Comparison of ENCODE assay signal across 8 cellular contexts in genomic region chr16:4113358-4114256, GRCh38. TPM values are rescaled to one million over a fixed set of nuclear protein-coding genes. Genes with fewer than 3 reads are reported as not detected.
DNase-seq lines count a peak whose midpoint lies in the region; ATAC-seq and TF ChIP-seq lines count a peak whose summit lies in the region.

No MANE protein-coding gene starts in this region.

- H3K4me3 Mint-ChIP-seq in activated naive CD4-positive, alpha-beta T cell treated with anti-CD3 and anti-CD28 coated beads, Interleukin-2, amount 50 U/mL, for 24 hours = peak overlapping the region; percentile 79
- H3K4me3 Mint-ChIP-seq in stimulated activated memory B cell treated with anti-CD40 and anti-IgM and Interleukin-4, amounts not matched to agents 10 μg/mL and 1 μg/mL and 100 μg/mL, for 72 hours = no peak overlapping the region

- no peak overlapping the region for H3K27ac Mint-ChIP-seq in activated naive CD4-positive, alpha-beta T cell treated with anti-CD3 and anti-CD28 coated beads, Interleukin-2, amount 50 U/mL, for 24 hours
- H3K27ac Mint-ChIP-seq in stimulated activated memory B cell treated with anti-CD40 and anti-IgM and Interleukin-4, amounts not matched to agents 10 μg/mL and 1 μg/mL and 100 μg/mL, for 72 hours = no peak overlapping the region

- no peaks in the 10 kb centered on the region for H3K27me3 Mint-ChIP-seq in activated naive CD4-positive, alpha-beta T cell treated with anti-CD3 and anti-CD28 coated beads, Interleukin-2, amount 50 U/mL, for 24 hours
- peaks cover 7% of the 10 kb centered on the region for H3K27me3 Mint-ChIP-seq in stimulated activated memory B cell treated with anti-CD40 and anti-IgM and Interleukin-4, amounts not matched to agents 10 μg/mL and 1 μg/mL and 100 μg/mL, for 72 hours

- H3K27ac ChIP-seq in lower lobe of right lung (peak overlapping the region; percentile 57), upper lobe of right lung (no peak overlapping the region)

- in situ Hi-C loops in astrocyte of the cerebellum (cut with HindIII; ENCODE audit: low sequenced_read_pairs) = no loop called here
- in situ Hi-C loops in ACHN (cut with HindIII; ENCODE audit: low pct_ligation_motif_present, low pct_unique_long_range_greater_than_20kb, low sequenced_read_pairs) = no loop called here

- DNase-seq in activated naive CD4-positive, alpha-beta T cell treated with Interleukin-2 at 50 U/mL for 16 hours = no peak
- DNase-seq in astrocyte of the cerebellum (ENCODE audit: low read depth) (no peak), lower lobe of right lung (peak; percentile 46), upper lobe of right lung (no peak), COLO668 (lab: John Stamatoyannopoulos, UW; ENCODE audit: unreplicated experiment) (no peak), ACHN (no peak)

- TF ChIP-seq CTCF in astrocyte of the cerebellum (IDR thresholded peaks at IDR 0.05; ENCODE audit: low read depth, low read length, missing control alignments) = no peak
- no peak for TF ChIP-seq CTCF in lower lobe of right lung (IDR thresholded peaks at IDR 0.05)
- TF ChIP-seq CTCF in upper lobe of right lung (IDR thresholded peaks at IDR 0.05) = no peak

- intact Hi-C loops in lower lobe of right lung (cut with DNase I) = no loop called here
- intact Hi-C loops in upper lobe of right lung (cut with DNase I) = loop anchor here (10.0 kb wide), 1 partner anchor 59 kb away; no protein-coding TSS in a partner anchor

- no peaks in the 10 kb centered on the region for H3K36me3 ChIP-seq in lower lobe of right lung
- no peaks in the 10 kb centered on the region for H3K36me3 ChIP-seq in upper lobe of right lung

- no peak for ATAC-seq in lower lobe of right lung
- ATAC-seq in upper lobe of right lung = no peak
- no peak for ATAC-seq in stimulated activated memory B cell treated with anti-CD40 and anti-IgM and Interleukin-4, amounts not matched to agents 10 μg/mL and 1 μg/mL and 100 μg/mL, for 72 hours

- no peaks in the 10 kb centered on the region for H3K9me3 Mint-ChIP-seq in activated naive CD4-positive, alpha-beta T cell treated with anti-CD3 and anti-CD28 coated beads, Interleukin-2, amount 50 U/mL, for 24 hours
- no peaks in the 10 kb centered on the region for H3K9me3 Mint-ChIP-seq in stimulated activated memory B cell treated with anti-CD40 and anti-IgM and Interleukin-4, amounts not matched to agents 10 μg/mL and 1 μg/mL and 100 μg/mL, for 72 hours

- H3K4me3 ChIP-seq in astrocyte of the cerebellum (ENCODE audit: low read depth, low read length) (peak overlapping the region; percentile 35), lower lobe of right lung (peak overlapping the region; percentile 79), upper lobe of right lung (peak overlapping the region; percentile 76)

- H3K4me1 Mint-ChIP-seq in activated naive CD4-positive, alpha-beta T cell treated with anti-CD3 and anti-CD28 coated beads, Interleukin-2, amount 50 U/mL, for 24 hours = peaks cover 48% of the 10 kb centered on the region
- peaks cover 32% of the 10 kb centered on the region for H3K4me1 Mint-ChIP-seq in stimulated activated memory B cell treated with anti-CD40 and anti-IgM and Interleukin-4, amounts not matched to agents 10 μg/mL and 1 μg/mL and 100 μg/mL, for 72 hours

- peaks cover 70% of the 10 kb centered on the region for H3K4me1 ChIP-seq in lower lobe of right lung
- peaks cover 52% of the 10 kb centered on the region for H3K4me1 ChIP-seq in upper lobe of right lung

- no peaks in the 10 kb centered on the region for H3K36me3 Mint-ChIP-seq in activated naive CD4-positive, alpha-beta T cell treated with anti-CD3 and anti-CD28 coated beads, Interleukin-2, amount 50 U/mL, for 24 hours
- H3K36me3 Mint-ChIP-seq in stimulated activated memory B cell treated with anti-CD40 and anti-IgM and Interleukin-4, amounts not matched to agents 10 μg/mL and 1 μg/mL and 100 μg/mL, for 72 hours = no peaks in the 10 kb centered on the region

- H3K27me3 ChIP-seq in lower lobe of right lung (ENCODE audit: low read depth) = no peaks in the 10 kb centered on the region
- H3K27me3 ChIP-seq in upper lobe of right lung = no peaks in the 10 kb centered on the region

- H3K9me3 ChIP-seq in lower lobe of right lung (no peaks in the 10 kb centered on the region), upper lobe of right lung (no peaks in the 10 kb centered on the region)

RNA-seq across cellular contexts. Expression of gene ADCY9, which starts 2.6 kb away (rescaled TPM):
- 43.2 TPM for total RNA-seq in lower lobe of right lung
- total RNA-seq in upper lobe of right lung = 49.6 TPM
